ENCODE assay signal across 1 cellular context in genomic region chr1:41689596-41689995, GRCh38.
TF ChIP-seq lines count a peak whose summit lies in the region.

No MANE protein-coding gene starts in this region.

TF ChIP-seq in IMR-90, 13 proteins besides CTCF, POLR2A, EP300 and RAD21 (continued from another document):
- no peak for TF ChIP-seq USF2 (IDR thresholded peaks at IDR 0.05; ENCODE audit: low read depth, low read length)
- no peak for TF ChIP-seq MAZ (IDR thresholded peaks at IDR 0.05; ENCODE audit: borderline replicate concordance, low read depth, low read length)
- TF ChIP-seq ELK1 (IDR thresholded peaks at IDR 0.05; ENCODE audit: borderline replicate concordance, low read depth, low read length), result no peak
- no peak for TF ChIP-seq NFE2L2 (IDR thresholded peaks at IDR 0.05; ENCODE audit: low read depth, low read length)
- TF ChIP-seq BHLHE40 (IDR thresholded peaks at IDR 0.05; ENCODE audit: low read depth, low read length), result no peak
- no peak for TF ChIP-seq CEBPB (IDR thresholded peaks at IDR 0.05; ENCODE audit: low read depth, low read length)
- no peak for TF ChIP-seq RFX5 (IDR thresholded peaks at IDR 0.05; ENCODE audit: low read depth, low read length)
